ENCODE assay signal across 10 cellular contexts in genomic region chr13:30734434-30734833, GRCh38. TPM values are rescaled to one million over a fixed set of nuclear protein-coding genes. Genes with fewer than 3 reads are reported as not detected.
DNase-seq lines count a peak whose midpoint lies in the region; ATAC-seq and TF ChIP-seq lines count a peak whose summit lies in the region.
"Had no signal": no experiment of that assay in that cellular context is flagged by ENCODE, and none has a peak within 500 bp of the region (broad histone marks: within the 10 kb centered on the region; RNA-seq: fewer than 3 reads in every experiment).

No MANE protein-coding gene starts in this region.

- intact Hi-C loops in Panc1 (cut with micrococcal nuclease; ENCODE audit: unreplicated experiment) = no loop called here

- no peak overlapping the region for H3K4me2 ChIP-seq in smooth muscle cell

- no peak for ATAC-seq in activated T-cell treated with anti-CD3 and anti-CD28 coated beads, Interleukin-2, amount 50 U/mL, for 72 hours (replicated peaks in 1 of 2)
- no peak for ATAC-seq in Panc1
- no peak for ATAC-seq in GM21717 (IDR thresholded peaks at IDR 0.05; ENCODE audit: unreplicated experiment)
- ATAC-seq in HG02588 (IDR thresholded peaks at IDR 0.05; ENCODE audit: unreplicated experiment) = no peak

- H3K36me3 ChIP-seq in Panc1 (ENCODE audit: control insufficient read depth, insufficient read depth, low read length) = no peaks in the 10 kb centered on the region
- H3K36me3 ChIP-seq in smooth muscle cell (ENCODE audit: low read depth) = no peaks in the 10 kb centered on the region
- H3K36me3 ChIP-seq: vagina had no signal

- 36% methylated on average over 1 of the region's 1 CpG for WGBS in smooth muscle cell (ENCODE audit: low lambda C conversion rate)

- DNase-seq in activated T-cell treated with anti-CD3 and anti-CD28 coated beads, Interleukin-2, amount 50 U/mL, for 72 hours = no peak
- DNase-seq in activated T-cell treated with anti-CD3 and anti-CD28 coated beads for 4 hours (no peak), Panc1 (ENCODE audit: low read depth, low spot score) (no peak), chondrocyte (ENCODE audit: low spot score) (no peak), smooth muscle cell (lab: John Stamatoyannopoulos, UW; ENCODE audit: unreplicated experiment) (no peak), NCI-H82 (lab: John Stamatoyannopoulos, UW) (no peak)

- no peaks in the 10 kb centered on the region for H4K20me1 ChIP-seq in smooth muscle cell (ENCODE audit: low read depth)

- peaks cover 16% of the 10 kb centered on the region for H3K27me3 Mint-ChIP-seq in activated T-cell treated with anti-CD3 and anti-CD28 coated beads, Interleukin-2, amount 50 U/mL, for 72 hours (ENCODE audit: low read depth)
- H3K27me3 Mint-ChIP-seq in chondrocyte (ENCODE audit: low read depth) = no peaks in the 10 kb centered on the region

- H3K27me3 ChIP-seq in Panc1 (ENCODE audit: control insufficient read depth, insufficient read depth, low read length) (no peaks in the 10 kb centered on the region), smooth muscle cell (ENCODE audit: low read depth) (no peaks in the 10 kb centered on the region)
- H3K27me3 ChIP-seq: vagina had no signal

- TF ChIP-seq CTCF in Panc1 (IDR thresholded peaks at IDR 0.05) (no peak), chondrocyte (IDR thresholded peaks at IDR 0.05) (no peak), smooth muscle cell (IDR thresholded peaks at IDR 0.05; ENCODE audit: borderline replicate concordance, insufficient read depth, poor library complexity, severe bottlenecking) (no peak)

- H3K27ac ChIP-seq in Panc1 (ENCODE audit: low read length) (peak overlapping the region; percentile 72), smooth muscle cell (ENCODE audit: low read depth) (peak overlapping the region; percentile 66)

- H3K9me3 Mint-ChIP-seq in activated T-cell treated with anti-CD3 and anti-CD28 coated beads, Interleukin-2, amount 50 U/mL, for 72 hours = no peaks in the 10 kb centered on the region
- H3K9me3 Mint-ChIP-seq in chondrocyte (ENCODE audit: low read depth) = no peaks in the 10 kb centered on the region

- CTCF ChIA-PET in Panc1 (lab: Charles Lee) = no interaction called here

- in situ Hi-C loops in Panc1 (cut with HindIII; ENCODE audit: low pct_unique_long_range_greater_than_20kb, low sequenced_read_pairs) = no loop called here

- H3K27ac Mint-ChIP-seq in activated T-cell treated with anti-CD3 and anti-CD28 coated beads, Interleukin-2, amount 50 U/mL, for 72 hours = peak overlapping the region; percentile 86
- H3K27ac Mint-ChIP-seq in chondrocyte (ENCODE audit: unreplicated experiment) = peak overlapping the region; percentile 93

- H3K79me2 ChIP-seq in smooth muscle cell (ENCODE audit: low read depth) = no peaks in the 10 kb centered on the region

- H3K9me3 ChIP-seq in Panc1 (ENCODE audit: control insufficient read depth, insufficient read depth, low read depth, low read length) (no peaks in the 10 kb centered on the region), smooth muscle cell (replicated peaks; ENCODE audit: low read depth) (no peaks in the 10 kb centered on the region)
- H3K9me3 ChIP-seq: vagina had no signal

- peaks cover 25% of the 10 kb centered on the region for H3K4me1 ChIP-seq in Panc1 (ENCODE audit: control insufficient read depth, insufficient read depth, low read length)
- peaks cover 10% of the 10 kb centered on the region for H3K4me1 ChIP-seq in smooth muscle cell (ENCODE audit: low read depth)
- H3K4me1 ChIP-seq: vagina had no signal

- no peaks in the 10 kb centered on the region for H3F3A ChIP-seq in smooth muscle cell (ENCODE audit: low read depth)

- H3K9ac ChIP-seq in smooth muscle cell (ENCODE audit: low read depth) = peak overlapping the region; percentile 31

- POLR2A ChIA-PET in Panc1 (lab: Charles Lee) = no interaction called here

- peaks cover 2 to 3% of the 10 kb centered on the region in 2 donors for H3K36me3 Mint-ChIP-seq in activated T-cell treated with anti-CD3 and anti-CD28 coated beads, Interleukin-2, amount 50 U/mL, for 72 hours (ENCODE audit: insufficient read depth in 2 of 2)
- H3K36me3 Mint-ChIP-seq in chondrocyte (ENCODE audit: low read depth) = no peaks in the 10 kb centered on the region

- H3K4me3 Mint-ChIP-seq in activated T-cell treated with anti-CD3 and anti-CD28 coated beads, Interleukin-2, amount 50 U/mL, for 72 hours = peak overlapping the region; percentile 80 to 91
- no peak overlapping the region for H3K4me3 Mint-ChIP-seq in chondrocyte (ENCODE audit: unreplicated experiment)

- no peak overlapping the region for H2AFZ ChIP-seq in smooth muscle cell (ENCODE audit: low read depth)

- H3K4me3 ChIP-seq in Panc1 (ENCODE audit: low read depth in 2 of 2, low read length in 2 of 2) (no peak overlapping the region), smooth muscle cell (no peak overlapping the region)
- H3K4me3 ChIP-seq: vagina had no signal

- no TSS peak for BruUV-seq in Panc1 (replicated peaks; lab: Mats Ljungman, UMichigan)

- H3K4me1 Mint-ChIP-seq in activated T-cell treated with anti-CD3 and anti-CD28 coated beads, Interleukin-2, amount 50 U/mL, for 72 hours (ENCODE audit: low read depth) = peaks cover 51% of the 10 kb centered on the region
- H3K4me1 Mint-ChIP-seq in chondrocyte (ENCODE audit: low read depth) = peaks cover 15% of the 10 kb centered on the region

RNA-seq across cellular contexts. Expression of gene ALOX5AP, which starts 0.9 kb away (rescaled TPM):
- 10 to 100 TPM; 56.3 to 72.3 TPM for total RNA-seq in activated T-cell treated with anti-CD3 and anti-CD28 coated beads, Interleukin-2, amount 50 U/mL, for 72 hours
- total RNA-seq in Panc1 (2021; ENCODE audit: unreplicated experiment) (2.1 TPM), chondrocyte (0.57 to 2.1 TPM (median 1.1 TPM) in 3 replicates), smooth muscle cell (2.6 TPM in 1 of 2 replicates, not detected in the other)
- polyA plus RNA-seq in Panc1 (2012; ENCODE audit: insufficient read length) = 0.65 TPM
- polyA plus RNA-seq in smooth muscle cell = 0.22 and 0.85 TPM in 2 replicates
- total RNA-seq: NCI-H460 had no signal

Comparison
In these comparisons a context has a peak if more than half of its experiments do, and no peak if none do; other contexts are left out.
1. RNA of gene ALOX5AP, which starts 0.9 kb away (total RNA-seq): 56.3 to 72.3 TPM in activated T-cell treated with anti-CD3 and anti-CD28 coated beads, Interleukin-2, amount 50 U/mL, for 72 hours; 2.1 TPM in Panc1 (single experiment), 0.57 to 2.1 TPM in chondrocyte and 2.6 TPM in smooth muscle cell; every median in the first group is over 10 times any median in the second.